Comparison of ENCODE assay signal across 14 cellular contexts in genomic region chr7:21966271-21966670, GRCh38. TPM values are rescaled to one million over a fixed set of nuclear protein-coding genes. Genes with fewer than 3 reads are reported as not detected.
DNase-seq lines count a peak whose midpoint lies in the region; ATAC-seq and TF ChIP-seq lines count a peak whose summit lies in the region.
"Had no signal": no experiment of that assay in that cellular context is flagged by ENCODE, and none has a peak within 500 bp of the region (broad histone marks: within the 10 kb centered on the region; RNA-seq: fewer than 3 reads in every experiment).

No MANE protein-coding gene starts in this region.

- no peak overlapping the region for H3K27ac ChIP-seq in ascending aorta
- H3K27ac ChIP-seq: heart left ventricle had no signal

- no peaks in the 10 kb centered on the region for H3K27me3 Mint-ChIP-seq in memory B cell

- no peaks in the 10 kb centered on the region for H3K4me1 ChIP-seq in ascending aorta

- H3K9me3 Mint-ChIP-seq in memory B cell: no peaks in the 10 kb centered on the region
- H3K9me3 Mint-ChIP-seq: HFFc6, mesothelial cell of epicardium had no signal

- DNase-seq in memory B cell (ENCODE audit: low spot score in 2 of 2): peak; percentile 31 to 67
- no peak for DNase-seq in ascending aorta (ENCODE audit: low spot score in 2 of 2)
- DNase-seq in activated effector memory CD4-positive, alpha-beta T cell treated with Interleukin-2 at 50 U/mL for 16 hours: no peak
- DNase-seq in activated T-cell treated with anti-CD3 and anti-CD28 coated beads, Interleukin-2, amount 50 U/mL, for 48 hours: no peak
- DNase-seq in activated CD8-positive, alpha-beta memory T cell treated with anti-CD3 and anti-CD28 coated beads, Interleukin-2, amount 50 U/mL, for 48 hours: no peak
- DNase-seq: activated CD4-positive, CD25-positive, alpha-beta regulatory T cell treated with anti-CD3 and anti-CD28 coated beads, Interleukin-2, amount 50 U/mL, for 72 hours; activated naive CD4-positive, alpha-beta T cell; heart left ventricle; HFFc6; NCI-H1417 had no signal

- H3K27ac Mint-ChIP-seq in memory B cell: peak overlapping the region; percentile 81
- H3K27ac Mint-ChIP-seq: HFFc6, mesothelial cell of epicardium had no signal

- H3K4me1 Mint-ChIP-seq in memory B cell: peaks cover 25% of the 10 kb centered on the region

- H3K4me3 Mint-ChIP-seq in memory B cell: peak overlapping the region; percentile 67
- H3K4me3 Mint-ChIP-seq: HFFc6, mesothelial cell of epicardium had no signal

- H3K9me3 ChIP-seq in ascending aorta: no peaks in the 10 kb centered on the region
- H3K9me3 ChIP-seq: heart left ventricle had no signal

- H3K4me3 ChIP-seq in ascending aorta: no peak overlapping the region
- H3K4me3 ChIP-seq: heart left ventricle had no signal

- intact Hi-C loops in ascending aorta (cut with DNase I): no loop called here

- no peaks in the 10 kb centered on the region for H3K36me3 Mint-ChIP-seq in memory B cell
- H3K36me3 Mint-ChIP-seq: mesothelial cell of epicardium had no signal

- no peaks in the 10 kb centered on the region for H3K36me3 ChIP-seq in ascending aorta
- H3K36me3 ChIP-seq: heart left ventricle had no signal

- H3K27me3 ChIP-seq in ascending aorta: no peaks in the 10 kb centered on the region
- H3K27me3 ChIP-seq: heart left ventricle had no signal

- no peak for TF ChIP-seq CTCF in ascending aorta (IDR thresholded peaks at IDR 0.05)

- ATAC-seq in GM18873 (IDR thresholded peaks at IDR 0.05; ENCODE audit: low FRiP score, unreplicated experiment): peak; percentile 76
- ATAC-seq in GM21723 (IDR thresholded peaks at IDR 0.05; ENCODE audit: unreplicated experiment): peak; percentile 94
- ATAC-seq in HG03175 (IDR thresholded peaks at IDR 0.05; ENCODE audit: unreplicated experiment): peak; percentile 91
- ATAC-seq in memory B cell (ENCODE audit: low read depth): peak; percentile 98
- ATAC-seq: heart left ventricle had no signal

RNA-seq across cellular contexts. Expression of gene CDCA7L, which starts 20.6 kb away (rescaled TPM):
- total RNA-seq in ascending aorta: 1.5 TPM

Comparison
In these comparisons a context has a peak if more than half of its experiments do, and no peak if none do; other contexts are left out.
1. DNase-seq: peak in memory B cell (2 of 2); none in ascending aorta (0 of 2), activated effector memory CD4-positive, alpha-beta T cell treated with Interleukin-2 at 50 U/mL for 16 hours (single experiment), activated T-cell treated with anti-CD3 and anti-CD28 coated beads, Interleukin-2, amount 50 U/mL, for 48 hours (0 of 2) and activated CD8-positive, alpha-beta memory T cell treated with anti-CD3 and anti-CD28 coated beads, Interleukin-2, amount 50 U/mL, for 48 hours (single experiment).
2. Peak in every context shown above with its lines, with median percentiles within 50 percentile points of each other: ATAC-seq.